ENCODE assay signal across 16 cellular contexts in the genomic region with DNA sequence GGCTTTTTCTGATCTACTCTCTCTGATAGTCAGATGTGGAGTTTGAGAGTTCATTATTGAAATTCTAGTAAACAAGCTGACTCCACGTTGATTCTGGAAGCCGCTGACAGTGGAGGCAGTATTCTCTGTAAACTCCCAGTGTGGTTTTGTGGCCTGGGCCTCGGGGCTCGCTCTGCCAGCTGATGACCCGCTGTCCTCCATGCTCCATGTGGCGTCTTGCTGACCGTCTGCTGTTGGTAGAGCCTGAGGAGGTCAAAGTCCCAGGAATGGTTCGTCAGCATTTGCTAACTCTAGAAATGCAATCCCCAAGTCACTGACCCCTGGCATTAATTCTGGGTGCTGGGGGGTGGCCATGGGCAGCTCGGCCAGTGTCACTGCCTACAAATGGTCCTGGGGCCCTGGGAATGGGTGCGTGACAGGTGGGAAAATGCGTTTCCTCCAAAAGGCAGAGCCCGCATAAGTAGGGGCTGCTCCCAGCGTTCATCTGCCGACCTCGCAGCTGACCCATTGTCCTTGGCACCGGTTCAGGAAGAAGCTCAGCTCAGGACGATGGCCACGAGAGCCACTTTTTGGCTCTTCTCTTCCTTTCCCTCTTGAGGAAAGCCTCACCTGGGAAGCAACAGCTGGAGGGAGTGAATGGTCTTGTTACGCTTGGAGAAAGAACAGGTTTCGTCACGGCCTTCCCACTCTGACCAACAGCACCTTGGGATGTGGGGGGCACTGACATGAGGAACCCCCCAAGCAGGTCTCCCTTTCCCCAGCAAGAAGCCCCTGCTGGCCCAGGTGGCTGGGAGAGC.
"Had no signal": no experiment of that assay in that cellular context is flagged by ENCODE, and none has a peak within 500 bp of the region (broad histone marks: within the 10 kb centered on the region; RNA-seq: fewer than 3 reads in every experiment).

No MANE protein-coding gene starts in this region.

- H3K4me3 ChIP-seq: adrenal gland, esophagus muscularis mucosa, hepatocyte, neural progenitor cell, SJCRH30, skin epidermis, upper lobe of left lung had no signal

- H3K79me2 ChIP-seq: hepatocyte had no signal

- H3K36me3 ChIP-seq: adrenal gland, esophagus muscularis mucosa, neural progenitor cell, SJCRH30, upper lobe of left lung had no signal

- H3K36me3 Mint-ChIP-seq: activated naive CD4-positive, alpha-beta T cell treated with anti-CD3 and anti-CD28 coated beads, Interleukin-2, amount 10 ng/mL, durations not matched to agents 7 days and 5 days; neural progenitor cell had no signal

- H3K4me1 Mint-ChIP-seq: activated B cell treated with CpG ODN at 0.5 μM for 24 hours; activated CD4-positive, alpha-beta T cell treated with anti-CD3 and anti-CD28 coated beads, Interleukin-2, amount 10 ng/mL, durations not matched to agents 24 days and 14 days; activated naive CD4-positive, alpha-beta T cell treated with anti-CD3 and anti-CD28 coated beads, Interleukin-2, amount 10 ng/mL, durations not matched to agents 7 days and 5 days; activated T-helper 17 cell treated with anti-CD3 and anti-CD28 coated beads, Interleukin-2, amount 50 U/mL, for 72 hours; neural progenitor cell had no signal

- DNase-seq: activated B cell treated with CpG ODN at 0.5 μM for 24 hours; activated CD4-positive, alpha-beta T cell treated with anti-CD3 and anti-CD28 coated beads, Interleukin-2, amount 10 ng/mL, durations not matched to agents 24 days and 14 days; caudate nucleus; SJCRH30; stimulated activated CD4-positive, alpha-beta T cell treated with anti-CD3 and anti-CD28 coated beads, Interleukin-4, amount 100 ng/mL, for 4 hours; stimulated activated CD8-positive, alpha-beta memory T cell treated with anti-CD3 and anti-CD28 coated beads, Interleukin-4, amount 100 ng/mL, for 48 hours; stimulated activated naive CD8-positive, alpha-beta T cell treated with anti-CD3 and anti-CD28 coated beads, Interleukin-15, Interleukin-2, amounts not matched to agents 100 U/mL and 50 U/mL, for 24 hours; T-helper 2 cell had no signal

- H3K27ac Mint-ChIP-seq: activated B cell treated with CpG ODN at 0.5 μM for 24 hours; activated CD4-positive, alpha-beta T cell treated with anti-CD3 and anti-CD28 coated beads, Interleukin-2, amount 10 ng/mL, durations not matched to agents 24 days and 14 days; activated naive CD4-positive, alpha-beta T cell treated with anti-CD3 and anti-CD28 coated beads, Interleukin-2, amount 10 ng/mL, durations not matched to agents 7 days and 5 days; activated T-helper 17 cell treated with anti-CD3 and anti-CD28 coated beads, Interleukin-2, amount 50 U/mL, for 72 hours; neural progenitor cell had no signal

- H3K4me2 ChIP-seq: hepatocyte, neural progenitor cell had no signal

- H3K27ac ChIP-seq: adrenal gland, esophagus muscularis mucosa, hepatocyte, neural progenitor cell, SJCRH30, skin epidermis, upper lobe of left lung had no signal

- H3K9me3 Mint-ChIP-seq: activated T-helper 17 cell treated with anti-CD3 and anti-CD28 coated beads, Interleukin-2, amount 50 U/mL, for 72 hours had no signal

- H3K27me3 ChIP-seq: adrenal gland, hepatocyte, neural progenitor cell, SJCRH30, upper lobe of left lung had no signal

- H2AFZ ChIP-seq: hepatocyte, neural progenitor cell had no signal

- H3K4me3 Mint-ChIP-seq: activated B cell treated with CpG ODN at 0.5 μM for 24 hours; activated CD4-positive, alpha-beta T cell treated with anti-CD3 and anti-CD28 coated beads, Interleukin-2, amount 10 ng/mL, durations not matched to agents 24 days and 14 days; activated naive CD4-positive, alpha-beta T cell treated with anti-CD3 and anti-CD28 coated beads, Interleukin-2, amount 10 ng/mL, durations not matched to agents 7 days and 5 days; activated T-helper 17 cell treated with anti-CD3 and anti-CD28 coated beads, Interleukin-2, amount 50 U/mL, for 72 hours; neural progenitor cell had no signal

- H3K4me1 ChIP-seq: adrenal gland, esophagus muscularis mucosa, neural progenitor cell, SJCRH30, upper lobe of left lung had no signal

- ATAC-seq: activated T-helper 17 cell treated with anti-CD3 and anti-CD28 coated beads, Interleukin-2, amount 50 U/mL, for 72 hours; stimulated activated naive CD8-positive, alpha-beta T cell treated with anti-CD3 and anti-CD28 coated beads, Interleukin-15, Interleukin-2, amounts not matched to agents 100 U/mL and 50 U/mL, for 24 hours had no signal
